16 cellular contexts compared by ENCODE assay signal in genomic region chr19:1867359-1867724, GRCh38. TPM values are rescaled to one million over a fixed set of nuclear protein-coding genes. Genes with fewer than 3 reads are reported as not detected.
DNase-seq lines count a peak whose midpoint lies in the region; ATAC-seq and TF ChIP-seq lines count a peak whose summit lies in the region.
"Had no signal": no experiment of that assay in that cellular context is flagged by ENCODE, and none has a peak within 500 bp of the region (broad histone marks: within the 10 kb centered on the region; RNA-seq: fewer than 3 reads in every experiment).

No MANE protein-coding gene starts in this region.

- ATAC-seq in activated B cell treated with CpG ODN at 0.5 μM for 24 hours (ENCODE audit: low read depth): no peak
- ATAC-seq in HG02970 (IDR thresholded peaks at IDR 0.05; ENCODE audit: low FRiP score, unreplicated experiment): no peak
- ATAC-seq in HG03175 (IDR thresholded peaks at IDR 0.05; ENCODE audit: unreplicated experiment): no peak
- ATAC-seq in GM21381 (IDR thresholded peaks at IDR 0.05; ENCODE audit: unreplicated experiment): no peak

- H3K4me1 Mint-ChIP-seq in activated naive CD4-positive, alpha-beta T cell treated with anti-CD3 and anti-CD28 coated beads, Interleukin-2, amount 10 ng/mL, durations not matched to agents 7 days and 5 days: peaks cover 38% of the 10 kb centered on the region
- H3K4me1 Mint-ChIP-seq in activated B cell treated with CpG ODN at 0.5 μM for 24 hours (peaks cover 11% of the 10 kb centered on the region), mesothelial cell of epicardium (peaks cover 2% of the 10 kb centered on the region)

- POLR2A ChIA-PET in activated B cell treated with CpG ODN at 0.5 μM for 24 hours (lab: Charles Lee): interaction anchor here (0.6 to 1.7 kb wide), 3 partner anchors 8 to 592 kb away, joined by 3 to 13 read pairs (median 12); partner anchors contain the start of gene FAM174C

- intact Hi-C loops in activated B cell treated with CpG ODN at 0.5 μM for 24 hours (cut with micrococcal nuclease): no loop called here

- no peak for DNase-seq in activated naive CD4-positive, alpha-beta T cell treated with anti-CD3 and anti-CD28 coated beads, Interleukin-2, amount 10 ng/mL, durations not matched to agents 7 days and 5 days
- no peak for DNase-seq in activated naive CD4-positive, alpha-beta T cell (lab: John Stamatoyannopoulos, UW)
- no peak for DNase-seq in activated B cell treated with CpG ODN at 0.5 μM for 24 hours
- no peak for DNase-seq in mesothelial cell of epicardium (ENCODE audit: low spot score in 2 of 2, unreplicated experiment in 2 of 2)
- DNase-seq: ACHN, AML-193, Caco-2, DMS153, IMR-90, NCI-H1105 treated with DMSO at 0.1 percent for 48 hours, NCI-H187, NCI-H526 treated with DMSO at 0.1 percent for 48 hours, SIG-M5 had no signal

- CTCF ChIA-PET in activated naive CD4-positive, alpha-beta T cell treated with anti-CD3 and anti-CD28 coated beads, Interleukin-2, amount 10 ng/mL, durations not matched to agents 7 days and 5 days (lab: Charles Lee): interaction anchor here (0.9 to 4.0 kb wide), 2 partner anchors 29 to 63 kb away, joined by 4 to 21 read pairs; no protein-coding TSS in a partner anchor
- CTCF ChIA-PET in activated B cell treated with CpG ODN at 0.5 μM for 24 hours (lab: Charles Lee): interaction anchor here (1.5 to 1.6 kb wide), 2 partner anchors 18 to 57 kb away, joined by 3 to 5 read pairs; partner anchors contain the start of gene REXO1

- no peak overlapping the region for H3K4me3 Mint-ChIP-seq in activated naive CD4-positive, alpha-beta T cell treated with anti-CD3 and anti-CD28 coated beads, Interleukin-2, amount 10 ng/mL, durations not matched to agents 7 days and 5 days
- H3K4me3 Mint-ChIP-seq in activated B cell treated with CpG ODN at 0.5 μM for 24 hours (no peak overlapping the region), mesothelial cell of epicardium (no peak overlapping the region)

- TF ChIP-seq CTCF in activated B cell treated with CpG ODN at 0.5 μM for 24 hours (IDR thresholded peaks at IDR 0.05): no peak
- no peak for TF ChIP-seq CTCF in mesothelial cell of epicardium (IDR thresholded peaks at IDR 0.05; ENCODE audit: unreplicated experiment)

- H3K9me3 Mint-ChIP-seq in activated naive CD4-positive, alpha-beta T cell treated with anti-CD3 and anti-CD28 coated beads, Interleukin-2, amount 10 ng/mL, durations not matched to agents 7 days and 5 days: no peaks in the 10 kb centered on the region
- H3K9me3 Mint-ChIP-seq in activated B cell treated with CpG ODN at 0.5 μM for 24 hours (no peaks in the 10 kb centered on the region), mesothelial cell of epicardium (no peaks in the 10 kb centered on the region)

- H3K27ac Mint-ChIP-seq in activated naive CD4-positive, alpha-beta T cell treated with anti-CD3 and anti-CD28 coated beads, Interleukin-2, amount 10 ng/mL, durations not matched to agents 7 days and 5 days: peak overlapping the region; percentile 33
- H3K27ac Mint-ChIP-seq in activated B cell treated with CpG ODN at 0.5 μM for 24 hours: peak overlapping the region; percentile 7
- peak overlapping the region; percentile 53 for H3K27ac Mint-ChIP-seq in mesothelial cell of epicardium

- H3K27me3 Mint-ChIP-seq in activated naive CD4-positive, alpha-beta T cell treated with anti-CD3 and anti-CD28 coated beads, Interleukin-2, amount 10 ng/mL, durations not matched to agents 7 days and 5 days: no peaks in the 10 kb centered on the region
- H3K27me3 Mint-ChIP-seq in activated B cell treated with CpG ODN at 0.5 μM for 24 hours (no peaks in the 10 kb centered on the region), mesothelial cell of epicardium (ENCODE audit: low read depth) (peaks cover 2% of the 10 kb centered on the region)

- H3K36me3 Mint-ChIP-seq in activated naive CD4-positive, alpha-beta T cell treated with anti-CD3 and anti-CD28 coated beads, Interleukin-2, amount 10 ng/mL, durations not matched to agents 7 days and 5 days: peaks cover 13% of the 10 kb centered on the region
- H3K36me3 Mint-ChIP-seq in activated B cell treated with CpG ODN at 0.5 μM for 24 hours (ENCODE audit: low read depth) (peaks cover 10% of the 10 kb centered on the region), mesothelial cell of epicardium (no peaks in the 10 kb centered on the region)

RNA-seq across cellular contexts. Expression of gene KLF16, which starts 4.0 kb away (rescaled TPM):
- total RNA-seq in activated B cell treated with CpG ODN at 0.5 μM for 24 hours: 21.5 and 25.2 TPM in 2 replicates
- 22.0 to 24.1 TPM (median 23.5 TPM) in 3 replicates for total RNA-seq in mesothelial cell of epicardium

RNA-seq across cellular contexts. Expression of gene ABHD17A, which starts 18.0 kb away (rescaled TPM):
- total RNA-seq in activated B cell treated with CpG ODN at 0.5 μM for 24 hours (57.4 and 64.3 TPM in 2 replicates), mesothelial cell of epicardium (59.4 to 67.2 TPM (median 62.0 TPM) in 3 replicates)

RNA-seq across cellular contexts. Expression of gene REXO1, which starts 19.1 kb away (rescaled TPM):
- 56.3 and 69.6 TPM in 2 replicates for total RNA-seq in activated B cell treated with CpG ODN at 0.5 μM for 24 hours
- total RNA-seq in mesothelial cell of epicardium: 41.6 to 46.6 TPM (median 44.3 TPM) in 3 replicates

RNA-seq across cellular contexts. Expression of gene ADAT3, which starts 37.9 kb away (rescaled TPM):
- total RNA-seq in activated B cell treated with CpG ODN at 0.5 μM for 24 hours: 8.5 and 14.1 TPM in 2 replicates
- total RNA-seq in mesothelial cell of epicardium: 14.2 to 17.2 TPM (median 15.5 TPM) in 3 replicates

RNA-seq across cellular contexts. Expression of gene SCAMP4, which starts 37.9 kb away (rescaled TPM):
- 47.6 and 59.7 TPM in 2 replicates for total RNA-seq in activated B cell treated with CpG ODN at 0.5 μM for 24 hours
- 93.5 to 97.7 TPM (median 93.5 TPM) in 3 replicates for total RNA-seq in mesothelial cell of epicardium
